In the genomic region with DNA sequence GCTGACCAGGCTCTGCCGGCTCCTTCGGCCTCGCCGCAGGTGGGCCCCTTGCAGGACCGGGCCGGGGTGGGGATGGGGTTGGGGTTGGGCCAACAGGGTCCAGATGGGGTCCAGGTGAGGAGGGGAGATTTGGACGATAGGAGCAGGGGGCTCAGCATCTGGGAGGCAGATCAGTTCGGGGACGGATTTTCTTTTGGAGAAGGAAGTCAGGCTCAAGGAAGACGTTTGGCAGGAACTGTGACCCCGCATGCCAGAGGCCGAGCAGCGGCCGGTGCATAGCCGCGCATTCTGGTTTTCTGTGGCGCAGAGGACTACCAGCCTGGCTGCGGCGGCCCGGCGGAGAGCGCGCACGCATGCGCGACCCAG, we compare ENCODE assay signal across 6 cellular contexts. TPM values are rescaled to one million over a fixed set of nuclear protein-coding genes. Genes with fewer than 3 reads are reported as not detected.
DNase-seq lines count a peak whose midpoint lies in the region; TF ChIP-seq lines count a peak whose summit lies in the region.

No MANE protein-coding gene starts in this region.

- peaks cover 81% of the 10 kb centered on the region for H3K4me1 ChIP-seq in left ventricle myocardium inferior

- H3K27me3 Mint-ChIP-seq in type B pancreatic cell = no peaks in the 10 kb centered on the region

- no peaks in the 10 kb centered on the region for H3K27me3 ChIP-seq in AG04450 (ENCODE audit: control insufficient read depth, insufficient read depth, low read length)
- H3K27me3 ChIP-seq in left ventricle myocardium inferior (ENCODE audit: low read depth) = no peaks in the 10 kb centered on the region

- peaks cover 17% of the 10 kb centered on the region for H3K4me1 Mint-ChIP-seq in type B pancreatic cell (ENCODE audit: unreplicated experiment)

- peak overlapping the region; percentile 96 for H3K27ac Mint-ChIP-seq in type B pancreatic cell

- peaks cover 31% of the 10 kb centered on the region for H3K36me3 ChIP-seq in left ventricle myocardium inferior

- peaks cover 22% of the 10 kb centered on the region for H3K36me3 Mint-ChIP-seq in type B pancreatic cell

- POLR2A ChIA-PET in AG04450 (lab: Yijun Ruan, JAX) = interaction anchor here (0.6 to 2.6 kb wide), 14 partner anchors 9 to 345 kb away, joined by 3 to 26 read pairs (median 8); partner anchors contain the start of genes MAPK3, PAGR1, PPP4C and TBC1D10B

- H3K4me3 ChIP-seq in AG04450 (ENCODE audit: low read depth, low read length) = peak overlapping the region; percentile 74
- H3K4me3 ChIP-seq in NB4 (ENCODE audit: low read depth, low read length) = peak overlapping the region; percentile 92
- H3K4me3 ChIP-seq in left ventricle myocardium inferior = peak overlapping the region; percentile 93

- H3K9me3 Mint-ChIP-seq in type B pancreatic cell = no peaks in the 10 kb centered on the region

- DNase-seq in AG04450 (ENCODE audit: low read depth, low spot score) (no peak), NB4 (ENCODE audit: low read depth) (no peak), left ventricle myocardium inferior (no peak), type B pancreatic cell (ENCODE audit: extremely low spot score, unreplicated experiment) (no peak), SW 1271 (lab: John Stamatoyannopoulos, UW) (no peak)
- no peak for DNase-seq in stimulated activated naive CD4-positive, alpha-beta T cell treated with Interleukin-2 at 50 U/mL for 16 hours (lab: John Stamatoyannopoulos, UW)

- TF ChIP-seq CTCF in AG04450 (IDR thresholded peaks at IDR 0.05; ENCODE audit: low read depth, low read length) = no peak
- no peak for TF ChIP-seq CTCF in NB4 (IDR thresholded peaks at IDR 0.05; ENCODE audit: low read depth, low read length)
- no peak for TF ChIP-seq CTCF in left ventricle myocardium inferior (IDR thresholded peaks at IDR 0.05; ENCODE audit: borderline replicate concordance)
- TF ChIP-seq CTCF in type B pancreatic cell (conservative IDR thresholded peaks at IDR 0.05) = no peak

- H3K27ac ChIP-seq in AG04450 (ENCODE audit: low read depth, low read length) = peak overlapping the region; percentile 96
- H3K27ac ChIP-seq in left ventricle myocardium inferior (replicated peaks) = peak overlapping the region; percentile 100

- CTCF ChIA-PET in AG04450 (lab: Charles Lee) = interaction anchor here (0.6 to 0.9 kb wide), 3 partner anchors 10 to 56 kb away, joined by 3 to 4 read pairs (median 3); no protein-coding TSS in a partner anchor

- peaks cover 6% of the 10 kb centered on the region; the same call in 1 of the 2 replicates for H3K9me3 ChIP-seq in AG04450 (ENCODE audit: control insufficient read depth, insufficient read depth, low read length)
- no peaks in the 10 kb centered on the region for H3K9me3 ChIP-seq in left ventricle myocardium inferior (replicated peaks)

- intact Hi-C loops in left ventricle myocardium inferior (cut with micrococcal nuclease) = no loop called here

- no peak for TF ChIP-seq POLR2A in NB4 (IDR thresholded peaks at IDR 0.05; ENCODE audit: extremely low read depth, insufficient read length)

- peak overlapping the region; percentile 92 for H3K4me3 Mint-ChIP-seq in type B pancreatic cell

RNA-seq across cellular contexts. Expression of gene ALDOA, which starts 0.8 kb away (rescaled TPM):
- 631 and 806 TPM in 2 replicates for polyA plus RNA-seq in AG04450 (2011; rRNA removed)
- polyA minus RNA-seq in AG04450 (2011; rRNA and poly(A)+ RNA removed) = 968 and 1,220 TPM in 2 replicates
- total RNA-seq in left ventricle myocardium inferior (3,337 TPM), type B pancreatic cell (ENCODE audit: low replicate concordance) (620 and 1,017 TPM in 2 replicates)

RNA-seq across cellular contexts. Expression of gene PPP4C, which starts 11.1 kb away (rescaled TPM):
- 112 and 140 TPM in 2 replicates for polyA plus RNA-seq in AG04450 (2011; rRNA removed)
- 325 and 433 TPM in 2 replicates for polyA minus RNA-seq in AG04450 (2011; rRNA and poly(A)+ RNA removed)
- 32.2 TPM for total RNA-seq in left ventricle myocardium inferior
- 128 and 155 TPM in 2 replicates for total RNA-seq in type B pancreatic cell (ENCODE audit: low replicate concordance)

RNA-seq across cellular contexts. Expression of gene TBX6, which starts 27.0 kb away (rescaled TPM):
- not detected in 2 replicates for polyA plus RNA-seq in AG04450 (2011; rRNA removed)
- polyA minus RNA-seq in AG04450 (2011; rRNA and poly(A)+ RNA removed) = not detected in 2 replicates
- total RNA-seq in left ventricle myocardium inferior = 1.0 TPM
- total RNA-seq in type B pancreatic cell (ENCODE audit: low replicate concordance) = 1.6 TPM in 2 replicates

RNA-seq across cellular contexts. Expression of gene YPEL3, which starts 31.3 kb away (rescaled TPM):
- 15.6 and 23.1 TPM in 2 replicates for polyA plus RNA-seq in AG04450 (2011; rRNA removed)
- polyA minus RNA-seq in AG04450 (2011; rRNA and poly(A)+ RNA removed) = 7.0 and 9.8 TPM in 2 replicates
- total RNA-seq in left ventricle myocardium inferior (54.4 TPM), type B pancreatic cell (ENCODE audit: low replicate concordance) (37.9 and 61.9 TPM in 2 replicates)

RNA-seq across cellular contexts. Expression of gene TLCD3B, which starts 33.7 kb away (rescaled TPM):
- not detected in 2 replicates for polyA plus RNA-seq in AG04450 (2011; rRNA removed)
- polyA minus RNA-seq in AG04450 (2011; rRNA and poly(A)+ RNA removed) = not detected in 2 replicates
- total RNA-seq in left ventricle myocardium inferior (not detected), type B pancreatic cell (ENCODE audit: low replicate concordance) (0.31 and 2.1 TPM in 2 replicates)
